ENCODE assay signal across 1 cellular context in the genomic region with DNA sequence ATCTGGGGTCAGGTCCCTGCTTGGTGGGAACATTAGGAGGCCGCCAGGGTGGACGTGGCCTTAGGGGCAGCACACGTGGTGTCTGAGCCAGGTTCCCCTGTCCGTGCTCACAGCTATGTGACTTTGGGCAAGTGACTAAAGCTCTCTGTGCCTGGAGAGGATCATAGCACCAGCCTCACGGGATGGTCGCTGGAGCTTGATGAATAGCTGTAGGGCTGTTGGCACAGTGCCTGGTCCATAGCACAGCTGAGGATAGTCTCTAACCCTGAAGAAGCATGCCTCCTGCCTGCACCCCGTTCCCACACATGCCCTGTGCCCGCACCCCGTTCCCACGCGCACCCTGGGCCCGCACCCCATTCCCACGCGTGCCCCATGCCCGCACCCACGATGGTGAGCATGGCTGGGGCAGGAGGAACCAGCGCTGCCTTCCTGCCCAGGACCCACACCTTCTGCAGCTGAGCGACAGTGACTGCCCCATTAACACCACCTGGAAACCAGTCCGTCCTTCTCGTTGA.
TF ChIP-seq lines count a peak whose summit lies in the region.

No MANE protein-coding gene starts in this region.

TF ChIP-seq in H1, 55 proteins besides CTCF, POLR2A, EP300 and RAD21:
- no peak for TF ChIP-seq RBBP5 (IDR thresholded peaks at IDR 0.05; ENCODE audit: borderline replicate concordance, low read depth, low read length)
- TF ChIP-seq TAF7 (optimal IDR thresholded peaks at IDR 0.05; ENCODE audit: borderline replicate concordance, low read depth, low read length): no peak
- TF ChIP-seq BRCA1 (IDR thresholded peaks at IDR 0.05; ENCODE audit: low read depth, low read length): no peak
- no peak for TF ChIP-seq HDAC2 (IDR thresholded peaks at IDR 0.05; ENCODE audit: borderline replicate concordance in 1 of 2, low read depth in 2 of 2, low read length in 2 of 2)
- no peak for TF ChIP-seq POLR2AphosphoS5 (IDR thresholded peaks at IDR 0.05; ENCODE audit: low read depth, low read length)
- no peak for TF ChIP-seq JUND (IDR thresholded peaks at IDR 0.05; ENCODE audit: low read length)
- TF ChIP-seq TEAD4 (IDR thresholded peaks at IDR 0.05; ENCODE audit: low read depth, low read length): no peak
- TF ChIP-seq, protein P1, sequence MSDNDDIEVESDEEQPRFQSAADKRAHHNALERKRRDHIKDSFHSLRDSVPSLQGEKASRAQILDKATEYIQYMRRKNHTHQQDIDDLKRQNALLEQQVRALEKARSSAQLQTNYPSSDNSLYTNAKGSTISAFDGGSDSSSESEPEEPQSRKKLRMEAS (IDR thresholded peaks at IDR 0.05): no peak
- TF ChIP-seq YY1 (IDR thresholded peaks at IDR 0.05; ENCODE audit: low read depth, low read length): no peak
- no peak for TF ChIP-seq TBP (IDR thresholded peaks at IDR 0.05; ENCODE audit: low read depth, low read length)
- TF ChIP-seq SP2 (IDR thresholded peaks at IDR 0.05; ENCODE audit: low read length): no peak
